1 cellular context compared by ENCODE assay signal in the genomic region with DNA sequence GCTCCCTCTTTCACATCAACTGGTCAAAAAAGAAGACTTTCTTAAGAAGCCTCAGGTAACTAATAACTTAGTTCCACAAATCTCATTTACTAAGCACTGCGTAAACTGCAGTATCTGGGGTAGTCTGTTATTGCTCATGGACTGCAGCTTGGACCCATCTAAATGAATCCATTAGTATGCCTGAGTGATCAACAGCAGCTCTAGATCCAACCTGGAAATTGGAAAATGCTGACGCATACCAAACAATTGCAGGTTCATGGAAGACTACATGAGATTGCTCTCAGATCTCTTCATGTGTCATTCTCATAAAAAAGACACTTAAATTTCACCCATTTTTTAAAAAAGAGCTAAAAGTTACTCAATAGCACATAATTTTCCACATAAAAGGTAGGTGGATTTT.
TF ChIP-seq lines count a peak whose summit lies in the region.

No MANE protein-coding gene starts in this region.

TF ChIP-seq in GM23338, 12 proteins besides CTCF, POLR2A, EP300 and RAD21 (continued from another document):
- TF ChIP-seq ZNF462 (CRISPR knock-in tag; IDR thresholded peaks at IDR 0.05) (no peak), ZNF331 (CRISPR knock-in tag; IDR thresholded peaks at IDR 0.05; ENCODE audit: low read depth) (no peak), CREB1 (CRISPR knock-in tag; IDR thresholded peaks at IDR 0.05; ENCODE audit: low read depth) (no peak), ZNF114 (CRISPR knock-in tag; IDR thresholded peaks at IDR 0.05) (no peak), POLR2AphosphoS5 (IDR thresholded peaks at IDR 0.05; ENCODE audit: low read depth) (no peak), STAT1 (IDR thresholded peaks at IDR 0.05; ENCODE audit: unreplicated experiment) (no peak), JUNB (IDR thresholded peaks at IDR 0.05; ENCODE audit: unreplicated experiment) (no peak)
- TF ChIP-seq, protein P1, sequence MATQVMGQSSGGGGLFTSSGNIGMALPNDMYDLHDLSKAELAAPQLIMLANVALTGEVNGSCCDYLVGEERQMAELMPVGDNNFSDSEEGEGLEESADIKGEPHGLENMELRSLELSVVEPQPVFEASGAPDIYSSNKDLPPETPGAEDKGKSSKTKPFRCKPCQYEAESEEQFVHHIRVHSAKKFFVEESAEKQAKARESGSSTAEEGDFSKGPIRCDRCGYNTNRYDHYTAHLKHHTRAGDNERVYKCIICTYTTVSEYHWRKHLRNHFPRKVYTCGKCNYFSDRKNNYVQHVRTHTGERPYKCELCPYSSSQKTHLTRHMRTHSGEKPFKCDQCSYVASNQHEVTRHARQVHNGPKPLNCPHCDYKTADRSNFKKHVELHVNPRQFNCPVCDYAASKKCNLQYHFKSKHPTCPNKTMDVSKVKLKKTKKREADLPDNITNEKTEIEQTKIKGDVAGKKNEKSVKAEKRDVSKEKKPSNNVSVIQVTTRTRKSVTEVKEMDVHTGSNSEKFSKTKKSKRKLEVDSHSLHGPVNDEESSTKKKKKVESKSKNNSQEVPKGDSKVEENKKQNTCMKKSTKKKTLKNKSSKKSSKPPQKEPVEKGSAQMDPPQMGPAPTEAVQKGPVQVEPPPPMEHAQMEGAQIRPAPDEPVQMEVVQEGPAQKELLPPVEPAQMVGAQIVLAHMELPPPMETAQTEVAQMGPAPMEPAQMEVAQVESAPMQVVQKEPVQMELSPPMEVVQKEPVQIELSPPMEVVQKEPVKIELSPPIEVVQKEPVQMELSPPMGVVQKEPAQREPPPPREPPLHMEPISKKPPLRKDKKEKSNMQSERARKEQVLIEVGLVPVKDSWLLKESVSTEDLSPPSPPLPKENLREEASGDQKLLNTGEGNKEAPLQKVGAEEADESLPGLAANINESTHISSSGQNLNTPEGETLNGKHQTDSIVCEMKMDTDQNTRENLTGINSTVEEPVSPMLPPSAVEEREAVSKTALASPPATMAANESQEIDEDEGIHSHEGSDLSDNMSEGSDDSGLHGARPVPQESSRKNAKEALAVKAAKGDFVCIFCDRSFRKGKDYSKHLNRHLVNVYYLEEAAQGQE (IDR thresholded peaks at IDR 0.05; ENCODE audit: unreplicated experiment) = no peak
